In the genomic region with DNA sequence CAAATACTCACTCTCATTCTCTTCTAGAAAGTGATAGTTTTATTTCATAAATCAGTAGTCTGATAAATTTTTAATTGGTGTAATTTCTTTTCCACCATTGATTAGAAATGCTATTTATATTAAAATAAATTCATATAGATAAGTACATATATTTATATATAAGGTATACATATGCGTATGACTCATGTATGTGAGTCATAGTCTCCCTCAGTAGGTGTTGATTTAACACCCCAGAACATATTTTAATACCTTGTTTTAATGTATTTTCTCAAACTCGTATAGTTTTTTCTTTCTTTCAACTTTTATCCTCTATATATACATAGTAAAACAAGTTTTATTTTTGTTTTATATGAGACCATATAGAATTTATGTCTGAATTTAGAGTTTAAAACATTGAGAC, we compare ENCODE assay signal across 21 cellular contexts.
"Had no signal": no experiment of that assay in that cellular context is flagged by ENCODE, and none has a peak within 500 bp of the region (broad histone marks: within the 10 kb centered on the region; RNA-seq: fewer than 3 reads in every experiment).

No MANE protein-coding gene starts in this region.

- H3K27ac ChIP-seq: colonic mucosa, esophagus muscularis mucosa, gastrocnemius medialis, heart right ventricle, left lung, lower lobe of right lung had no signal

- H3K36me3 Mint-ChIP-seq: mesothelial cell of epicardium, naive B cell had no signal

- H3K36me3 ChIP-seq: colonic mucosa, esophagus muscularis mucosa, gastrocnemius medialis, heart right ventricle, left lung, lower lobe of right lung had no signal

- H3K4me1 Mint-ChIP-seq: naive B cell had no signal

- H3K9me3 Mint-ChIP-seq: effector memory CD8-positive, alpha-beta T cell; endodermal cell; mesothelial cell of epicardium had no signal

- H3K27me3 Mint-ChIP-seq: dendritic cell treated with granulocyte-macrophage colony-stimulating factor and Interleukin-4, amounts not matched to agents 40 ng/mL and 50 ng/mL, for 4 days; naive B cell had no signal

- H3K9me3 ChIP-seq: colonic mucosa, esophagus muscularis mucosa, gastrocnemius medialis, heart right ventricle, left lung, lower lobe of right lung, mucosa of descending colon had no signal

- H3K4me3 Mint-ChIP-seq: dendritic cell treated with granulocyte-macrophage colony-stimulating factor and Interleukin-4, amounts not matched to agents 40 ng/mL and 50 ng/mL, for 4 days; effector memory CD8-positive, alpha-beta T cell; endodermal cell; mesothelial cell of epicardium; naive B cell had no signal

- H3K27ac Mint-ChIP-seq: dendritic cell treated with granulocyte-macrophage colony-stimulating factor and Interleukin-4, amounts not matched to agents 40 ng/mL and 50 ng/mL, for 4 days; effector memory CD8-positive, alpha-beta T cell; endodermal cell; naive B cell had no signal

- ATAC-seq: effector memory CD8-positive, alpha-beta T cell; gastrocnemius medialis; heart right ventricle; left cardiac atrium; left lung; left ventricle myocardium superior; lower lobe of right lung; mucosa of descending colon had no signal

- H3K27me3 ChIP-seq: colonic mucosa, esophagus muscularis mucosa, gastrocnemius medialis, heart right ventricle, left lung had no signal

- DNase-seq: colonic mucosa; cortex of kidney; effector CD8-positive, alpha-beta T cell; effector memory CD8-positive, alpha-beta T cell; endodermal cell; gastrocnemius medialis; glutamatergic neuron; head of caudate nucleus; heart right ventricle; hippocampal formation; left cardiac atrium; left lung; left ventricle myocardium superior; lower lobe of right lung; mesenchymal stem cell; mucosa of descending colon; naive B cell had no signal

- H3K4me3 ChIP-seq: colonic mucosa, esophagus muscularis mucosa, gastrocnemius medialis, heart right ventricle, left lung, lower lobe of right lung, mucosa of descending colon had no signal

- H3K4me1 ChIP-seq: colonic mucosa, esophagus muscularis mucosa, gastrocnemius medialis, heart right ventricle, left lung, lower lobe of right lung had no signal

- FAIRE-seq: keratinocyte had no signal
